Comparison of ENCODE assay signal across 25 cellular contexts in genomic region chr7:79132844-79133451, GRCh38.
"Had no signal": no experiment of that assay in that cellular context is flagged by ENCODE, and none has a peak within 500 bp of the region (broad histone marks: within the 10 kb centered on the region; RNA-seq: fewer than 3 reads in every experiment).

No MANE protein-coding gene starts in this region.

- DNase-seq: effector memory CD8-positive, alpha-beta T cell; foreskin keratinocyte; head of caudate nucleus; left cardiac atrium; left ventricle myocardium inferior; lower lobe of right lung; midbrain; nucleus accumbens; ovary; stimulated activated CD4-positive, alpha-beta T cell treated with anti-CD3 and anti-CD28 coated beads, Interleukin-4, amount 100 ng/mL, for 1 hour; stimulated activated CD8-positive, alpha-beta memory T cell treated with anti-CD3 and anti-CD28 coated beads, Interleukin-4, amount 100 ng/mL, for 48 hours; stimulated activated naive CD8-positive, alpha-beta T cell treated with anti-CD3 and anti-CD28 coated beads, Interleukin-15, Interleukin-2, amounts not matched to agents 100 U/mL and 50 U/mL, for 24 hours; tibial artery; upper lobe of left lung had no signal

- FAIRE-seq: colon, keratinocyte had no signal

- H3K4me1 ChIP-seq: esophagus muscularis mucosa, foreskin keratinocyte, left ventricle myocardium inferior, lower lobe of right lung, neural progenitor cell, right atrium auricular region, tibial artery, upper lobe of left lung, vagina had no signal

- H3K4me2 ChIP-seq: hepatocyte, neural progenitor cell, smooth muscle cell had no signal

- H3K9me3 ChIP-seq: esophagus muscularis mucosa, left ventricle myocardium inferior, lower lobe of right lung, ovary, right atrium auricular region, tibial artery, upper lobe of left lung, vagina had no signal

- ATAC-seq: effector memory CD8-positive, alpha-beta T cell; foreskin keratinocyte; left cardiac atrium; lower lobe of right lung; natural killer cell treated with Interleukin-12 subunit alpha and Interleukin-12 subunit beta and Interleukin-15 and Interleukin-18, amount 100 ng/mL, for 72 hours; stimulated activated effector memory CD8-positive, alpha-beta T cell treated with anti-CD3 and anti-CD28 coated beads, Interleukin-12 subunit alpha, Interleukin-12 subunit beta, amount 100 ng/mL, for 72 hours; stimulated activated naive CD8-positive, alpha-beta T cell treated with anti-CD3 and anti-CD28 coated beads, Interleukin-15, Interleukin-2, amounts not matched to agents 100 U/mL and 50 U/mL, for 24 hours had no signal

- H3K4me3 ChIP-seq: esophagus muscularis mucosa, hepatocyte, left ventricle myocardium inferior, lower lobe of right lung, neural progenitor cell, ovary, right atrium auricular region, smooth muscle cell, tibial artery, upper lobe of left lung, vagina had no signal

- H3K27ac ChIP-seq: epithelial cell of prostate, esophagus muscularis mucosa, foreskin keratinocyte, hepatocyte, left ventricle myocardium inferior, lower lobe of right lung, neural progenitor cell, ovary, right atrium auricular region, tibial artery, upper lobe of left lung, vagina had no signal
